20 cellular contexts compared by ENCODE assay signal in the genomic region with DNA sequence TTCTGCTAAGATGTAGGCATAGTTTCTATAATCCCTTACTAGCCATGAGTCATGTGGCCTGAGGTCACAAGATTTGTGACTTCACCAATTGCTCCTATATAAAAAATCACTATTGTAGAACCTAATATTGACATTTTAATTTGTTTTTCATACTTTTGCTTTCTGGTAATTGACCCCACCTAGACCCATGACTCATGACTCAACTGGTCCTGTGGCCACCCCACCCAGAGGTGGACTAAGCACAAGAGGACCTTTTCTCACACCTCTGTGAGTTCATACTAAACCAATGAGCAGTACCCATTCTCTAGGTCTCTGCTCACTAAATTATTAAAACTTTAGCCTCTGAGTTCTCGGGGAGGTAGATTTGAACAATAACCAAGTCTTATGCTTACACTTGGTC.
"Had no signal": no experiment of that assay in that cellular context is flagged by ENCODE, and none has a peak within 500 bp of the region (broad histone marks: within the 10 kb centered on the region; RNA-seq: fewer than 3 reads in every experiment).

No MANE protein-coding gene starts in this region.

- DNase-seq: effector memory CD4-positive, alpha-beta T cell; foreskin melanocyte; head of caudate nucleus; hippocampal formation; left lung; lower lobe of right lung; mesendoderm; naive thymus-derived CD8-positive, alpha-beta T cell; psoas muscle; sigmoid colon; stimulated activated CD4-positive, alpha-beta T cell treated with anti-CD3 and anti-CD28 coated beads, Interleukin-2, amount 100 ng/mL, for 24 hours; stimulated activated CD4-positive, alpha-beta T cell treated with anti-CD3 and anti-CD28 coated beads, Interleukin-4, amount 100 ng/mL, for 4 hours; stimulated activated naive B cell treated with anti-CD40 and anti-IgM and Interleukin-4, amounts not matched to agents 10 μg/mL and 1 μg/mL and 100 μg/mL, for 72 hours; stimulated activated naive CD8-positive, alpha-beta T cell treated with anti-CD3 and anti-CD28 coated beads, Interleukin-15, amount 100 ng/mL, for 72 hours; substantia nigra; transverse colon had no signal

- H3K36me3 ChIP-seq: left lung, lower lobe of right lung, neutrophil, right atrium auricular region, sigmoid colon, thoracic aorta, transverse colon had no signal

- H3K27ac ChIP-seq: left lung, lower lobe of right lung, neutrophil, psoas muscle, right atrium auricular region, sigmoid colon, skin epidermis, thoracic aorta, transverse colon had no signal

- H3K4me3 ChIP-seq: left lung, lower lobe of right lung, psoas muscle, right atrium auricular region, sigmoid colon, skin epidermis, thoracic aorta, transverse colon had no signal

- H3K9me3 ChIP-seq: lower lobe of right lung, neutrophil, psoas muscle, right atrium auricular region, sigmoid colon, thoracic aorta, transverse colon had no signal

- H3K4me1 ChIP-seq: left lung, lower lobe of right lung, psoas muscle, right atrium auricular region, sigmoid colon had no signal

- H3K27me3 ChIP-seq: left lung, neutrophil, right atrium auricular region, sigmoid colon, transverse colon had no signal
